In genomic region chr12:94437303-94437702, GRCh38 we compare ENCODE assay signal across 35 cellular contexts. TPM values are rescaled to one million over a fixed set of nuclear protein-coding genes. Genes with fewer than 3 reads are reported as not detected.
A peak's percentile ranks its signal among the peaks of the same experiment; 100 is the strongest.
DNase-seq lines count a peak whose midpoint lies in the region; ATAC-seq, FAIRE-seq and TF ChIP-seq lines count a peak whose summit lies in the region.
"Had no signal": no experiment of that assay in that cellular context is flagged by ENCODE, and none has a peak within 500 bp of the region (broad histone marks: within the 10 kb centered on the region; RNA-seq: fewer than 3 reads in every experiment).

No MANE protein-coding gene starts in this region.

- H3K27ac ChIP-seq in HepG2 (ENCODE audit: extremely low read length, insufficient read depth, low read length) (no peak overlapping the region), right lobe of liver (no peak overlapping the region)
- H3K27ac ChIP-seq: 22Rv1; A549; BLaER1; BLaER1 treated with 17β-estradiol and CSF1 and Interleukin-3, amounts not matched to agents 10 nM and 100 nM; C4-2B had no signal

- TF ChIP-seq EP300 in HepG2 (IDR thresholded peaks at IDR 0.05; ENCODE audit: low read depth in 2 of 2, low read length in 2 of 2): no peak
- TF ChIP-seq EP300 in HepG2 (CRISPR knock-in tag; IDR thresholded peaks at IDR 0.05; ENCODE audit: borderline replicate concordance): no peak

- H3K36me3 ChIP-seq in HepG2 (replicated peaks in 1 of 2; ENCODE audit: control insufficient read depth in 1 of 2, insufficient read depth in 2 of 2, low read length in 2 of 2): no peaks in the 10 kb centered on the region
- H3K36me3 ChIP-seq in right lobe of liver: no peaks in the 10 kb centered on the region
- H3K36me3 ChIP-seq: BE2C, BLaER1 had no signal

- no peak overlapping the region for H3K27ac Mint-ChIP-seq in WTC11
- peak overlapping the region; percentile 57 for H3K27ac Mint-ChIP-seq in progenitor cell of endocrine pancreas
- H3K27ac Mint-ChIP-seq: B cell; CD4-positive, alpha-beta memory T cell; CD4-positive, alpha-beta T cell; CD4-positive, CD25-positive, alpha-beta regulatory T cell; CD8-positive, alpha-beta T cell had no signal

- no peak overlapping the region for H2AFZ ChIP-seq in HepG2 (ENCODE audit: low read length)

- H3K9me3 Mint-ChIP-seq in WTC11: peaks cover 31% of the 10 kb centered on the region
- H3K9me3 Mint-ChIP-seq in progenitor cell of endocrine pancreas (ENCODE audit: low read depth): peaks cover 30% of the 10 kb centered on the region

- TF ChIP-seq RAD21 in HepG2 (CRISPR knock-in tag; IDR thresholded peaks at IDR 0.05): no peak

- in situ Hi-C loops in HepG2 (cut with HindIII; ENCODE audit: extremely low pct_ligation_motif_present, low pct_unique_long_range_greater_than_20kb): loop anchor here (10.0 kb wide), 1 partner anchor 293 kb away; the partner anchor contains the start of gene PLXNC1

- intact Hi-C loops in HepG2 (cut with micrococcal nuclease; ENCODE audit: unreplicated experiment) (loop anchor here (10.0 kb wide), 1 partner anchor 113 kb away; no protein-coding TSS in a partner anchor), right lobe of liver (cut with DNase I) (loop anchor here (10.0 kb wide), 1 partner anchor 293 kb away; the partner anchor contains the start of gene PLXNC1 (in 2 of the 2))

- peaks cover 24% of the 10 kb centered on the region for H3K79me2 ChIP-seq in HepG2 (ENCODE audit: insufficient read depth, low read length)

- no peak overlapping the region for H3K9ac ChIP-seq in HepG2 (ENCODE audit: insufficient read depth, low read depth, low read length)
- H3K9ac ChIP-seq: BLaER1; BLaER1 treated with 17β-estradiol and CSF1 and Interleukin-3, amounts not matched to agents 10 nM and 100 nM had no signal

- CTCF ChIA-PET in HepG2 (lab: Yijun Ruan, JAX; ENCODE audit: low intra/inter-chr PET ratio, low total read pairs): no interaction called here
- CTCF ChIA-PET in WTC11 (lab: Charles Lee): no interaction called here

- H3K4me1 Mint-ChIP-seq in WTC11: peaks cover 47% of the 10 kb centered on the region
- H3K4me1 Mint-ChIP-seq in progenitor cell of endocrine pancreas (ENCODE audit: low read depth): peaks cover 28% of the 10 kb centered on the region

- POLR2A ChIA-PET in HepG2 (lab: Yijun Ruan, JAX) (no interaction called here), WTC11 (lab: Charles Lee) (no interaction called here)

- 100% methylated on average over 1 of the region's 1 CpG for WGBS in HepG2 (ENCODE audit: low lambda C conversion rate)
- 100% methylated on average over 1 of the region's 1 CpG for WGBS in right lobe of liver (ENCODE audit: insufficient coverage, low coverage, low lambda C conversion rate, missing lambda C conversion rate)

- DNase-seq in HepG2 (ENCODE audit: low spot score) (no peak), right lobe of liver (no peak), WTC11 (ENCODE audit: low spot score) (no peak), progenitor cell of endocrine pancreas (ENCODE audit: low spot score, unreplicated experiment) (no peak)
- no peak for DNase-seq in stimulated activated naive CD4-positive, alpha-beta T cell (lab: John Stamatoyannopoulos, UW)
- DNase-seq: 8988T; ACHN; AML-193; BE2C; C1 segment of cervical spinal cord; Caco-2; Calu3; CD4-positive, alpha-beta memory T cell; CD4-positive, alpha-beta T cell; CD4-positive, CD25-positive, alpha-beta regulatory T cell; CD8-positive, alpha-beta memory T cell; CD8-positive, alpha-beta T cell; COR-L47; DMS 273 treated with DMSO at 0.1 percent for 48 hours; DMS153; DMS53; DMS79; DMS79 treated with DMSO at 0.1 percent for 48 hours; DND-41; EL had no signal

- ATAC-seq in HepG2: no peak
- no peak for ATAC-seq in right lobe of liver
- no peak for ATAC-seq in WTC11
- ATAC-seq in GM18861 (IDR thresholded peaks at IDR 0.05; ENCODE audit: unreplicated experiment): no peak
- ATAC-seq: A549; CD8-positive, alpha-beta T cell had no signal

- no TSS peak for BruUV-seq in HepG2 (replicated peaks; lab: Mats Ljungman, UMichigan)

- H3K4me1 ChIP-seq in HepG2 (ENCODE audit: insufficient read depth, low read length): peaks cover 39% of the 10 kb centered on the region
- H3K4me1 ChIP-seq in right lobe of liver: peaks cover 0 to 8% (median 0%) of the 10 kb centered on the region in 4 donors
- H3K4me1 ChIP-seq: A549 had no signal

- H3K4me3 Mint-ChIP-seq in WTC11: no peak overlapping the region
- H3K4me3 Mint-ChIP-seq in progenitor cell of endocrine pancreas (ENCODE audit: low read depth): no peak overlapping the region
- H3K4me3 Mint-ChIP-seq: B cell; CD14-positive monocyte; CD4-positive, alpha-beta memory T cell; CD4-positive, alpha-beta T cell; CD4-positive, CD25-positive, alpha-beta regulatory T cell; CD8-positive, alpha-beta memory T cell; CD8-positive, alpha-beta T cell had no signal

- TF ChIP-seq POLR2A in HepG2 (IDR thresholded peaks at IDR 0.05; ENCODE audit: insufficient read depth in 1 of 2, low read depth in 2 of 2, low read length in 2 of 2) (no peak), right lobe of liver (IDR thresholded peaks at IDR 0.05) (no peak)

- H3K36me3 Mint-ChIP-seq in WTC11 (peaks cover 35% of the 10 kb centered on the region), progenitor cell of endocrine pancreas (ENCODE audit: insufficient read depth) (peaks cover 26% of the 10 kb centered on the region)

- no peak for TF ChIP-seq CTCF in HepG2 (CRISPR knock-in tag; IDR thresholded peaks at IDR 0.05)
- no peak for TF ChIP-seq CTCF in right lobe of liver (IDR thresholded peaks at IDR 0.05)
- no peak for TF ChIP-seq CTCF in WTC11 (IDR thresholded peaks at IDR 0.05)
- TF ChIP-seq CTCF in progenitor cell of endocrine pancreas (IDR thresholded peaks at IDR 0.05; ENCODE audit: unreplicated experiment): no peak

- H4K20me1 ChIP-seq in HepG2 (ENCODE audit: insufficient read depth, low read length): no peaks in the 10 kb centered on the region

- H3K27me3 ChIP-seq in HepG2 (ENCODE audit: control insufficient read depth in 1 of 2, insufficient read depth in 2 of 2, low read length in 2 of 2) (no peaks in the 10 kb centered on the region), right lobe of liver (no peaks in the 10 kb centered on the region)
- H3K27me3 ChIP-seq: BE2C; BLaER1; BLaER1 treated with 17β-estradiol and CSF1 and Interleukin-3, amounts not matched to agents 10 nM and 100 nM had no signal

- H3K9me3 ChIP-seq in HepG2 (ENCODE audit: low read length) (no peaks in the 10 kb centered on the region), right lobe of liver (no peaks in the 10 kb centered on the region)
- H3K9me3 ChIP-seq: BE2C had no signal

- H3K27me3 Mint-ChIP-seq in WTC11 (ENCODE audit: low read depth) (no peaks in the 10 kb centered on the region), progenitor cell of endocrine pancreas (no peaks in the 10 kb centered on the region)
- H3K27me3 Mint-ChIP-seq: B cell; CD4-positive, alpha-beta memory T cell; CD4-positive, alpha-beta T cell; CD4-positive, CD25-positive, alpha-beta regulatory T cell; CD8-positive, alpha-beta memory T cell had no signal

- no peak for FAIRE-seq in HepG2 (lab: Jason Lieb, UNC)
- FAIRE-seq: A204.1, A549, D721Med had no signal

- no peak overlapping the region for H3K4me3 ChIP-seq in HepG2 (replicated peaks in 1 of 3; ENCODE audit: insufficient read depth in 1 of 3, low read depth in 2 of 3, low read length in 3 of 3)
- H3K4me3 ChIP-seq in right lobe of liver: no peak overlapping the region
- H3K4me3 ChIP-seq: A549; BLaER1; BLaER1 treated with 17β-estradiol and CSF1 and Interleukin-3, amounts not matched to agents 10 nM and 100 nM had no signal

- H3K4me2 ChIP-seq in HepG2 (ENCODE audit: low read depth, low read length): no peak overlapping the region
- H3K4me2 ChIP-seq: A549; BLaER1; BLaER1 treated with 17β-estradiol and CSF1 and Interleukin-3, amounts not matched to agents 10 nM and 100 nM had no signal

TF ChIP-seq in HepG2, 621 proteins besides CTCF, POLR2A, EP300 and RAD21:
- TF ChIP-seq ZNF317 (CRISPR knock-in tag; IDR thresholded peaks at IDR 0.05) (peak; percentile 82; the same call in 1 of the 2 replicates), ZFP41 (CRISPR knock-in tag; IDR thresholded peaks at IDR 0.05; ENCODE audit: borderline replicate concordance) (no peak)

TF ChIP-seq in WTC11, 78 proteins besides CTCF, POLR2A, EP300 and RAD21:
- peak; percentile 73 for TF ChIP-seq ZNF317 (CRISPR knock-in tag; IDR thresholded peaks at IDR 0.05; ENCODE audit: borderline replicate concordance, low read depth)
- TF ChIP-seq GRHL2 (CRISPR knock-in tag; IDR thresholded peaks at IDR 0.05; ENCODE audit: insufficient replicate concordance, severe bottlenecking): no peak

RNA-seq across cellular contexts. Expression of gene CEP83, which starts 22.4 kb away (rescaled TPM):
- total RNA-seq in HepG2 (2016; rRNA removed; fragmentation: Illumina TruSeq; extraction: Trizol) (17.7 and 19.2 TPM in 2 replicates), right lobe of liver (1 to 10 TPM; 4.2 to 9.5 (median 6.4) TPM), WTC11 (2021) (23.4 to 29.8 TPM (median 26.2 TPM) in 3 replicates), progenitor cell of endocrine pancreas (36.5 and 38.6 TPM in 2 replicates)
- total RNA-seq in HepG2 (2016; cell fraction: cytosol; rRNA removed; fragmentation: Illumina TruSeq; extraction: Trizol; ENCODE audit: low read depth): 9.5 and 10.8 TPM in 2 replicates
- total RNA-seq in HepG2 (2016; cell fraction: insoluble cytoplasmic fraction; rRNA removed; fragmentation: Illumina TruSeq; extraction: Trizol): 15.2 and 18.0 TPM in 2 replicates
- 9.0 and 11.3 TPM in 2 replicates for total RNA-seq in HepG2 (2016; cell fraction: membrane; rRNA removed; fragmentation: Illumina TruSeq; extraction: Trizol)
- total RNA-seq in HepG2 (2016; cell fraction: nucleus; rRNA removed; fragmentation: Illumina TruSeq; extraction: Trizol): 50.5 and 53.3 TPM in 2 replicates
- polyA plus RNA-seq in HepG2 (2011; rRNA removed): 6.2 and 7.0 TPM in 2 replicates
- 1.6 TPM in 2 replicates for polyA plus RNA-seq in HepG2 (2011; cell fraction: cytosol; rRNA removed)
- polyA plus RNA-seq in HepG2 (2011; cell fraction: nucleus; rRNA removed): 17.3 and 17.7 TPM in 2 replicates
- polyA plus RNA-seq in HepG2 (2012): 4.2 and 6.5 TPM in 2 replicates
- polyA plus RNA-seq in HepG2 (2016; cell fraction: cytosol; fragmentation: Illumina TruSeq; extraction: Trizol; ENCODE audit: low read depth): 1.7 and 2.2 TPM in 2 replicates
- 12.4 and 12.5 TPM in 2 replicates for polyA plus RNA-seq in HepG2 (2016; cell fraction: insoluble cytoplasmic fraction; fragmentation: Illumina TruSeq; extraction: Trizol; ENCODE audit: low read depth)
- 4.4 and 4.7 TPM in 2 replicates for polyA plus RNA-seq in HepG2 (2016; cell fraction: membrane; fragmentation: Illumina TruSeq; extraction: Trizol; ENCODE audit: low read depth)
- 29.8 and 34.0 TPM in 2 replicates for polyA plus RNA-seq in HepG2 (2016; cell fraction: nucleus; fragmentation: Illumina TruSeq; extraction: Trizol; ENCODE audit: insufficient read depth, low read depth)
- polyA minus RNA-seq in HepG2 (2011; rRNA and poly(A)+ RNA removed; ENCODE audit: low replicate concordance): 9.6 and 15.5 TPM in 2 replicates
- 4.1 and 4.7 TPM in 2 replicates for polyA minus RNA-seq in HepG2 (2011; cell fraction: cytosol; rRNA and poly(A)+ RNA removed)
- polyA minus RNA-seq in HepG2 (2011; cell fraction: nucleus; rRNA and poly(A)+ RNA removed): 67.5 and 76.2 TPM in 2 replicates

Comparison
In these comparisons a context has a peak if more than half of its experiments do, and no peak if none do; other contexts are left out.
1. Of the 50 proteins assayed by ChIP-seq in both HepG2 and WTC11: peak only in HepG2: none; only in WTC11: none; in both: ZNF317; in neither: 49.